In the genomic region with DNA sequence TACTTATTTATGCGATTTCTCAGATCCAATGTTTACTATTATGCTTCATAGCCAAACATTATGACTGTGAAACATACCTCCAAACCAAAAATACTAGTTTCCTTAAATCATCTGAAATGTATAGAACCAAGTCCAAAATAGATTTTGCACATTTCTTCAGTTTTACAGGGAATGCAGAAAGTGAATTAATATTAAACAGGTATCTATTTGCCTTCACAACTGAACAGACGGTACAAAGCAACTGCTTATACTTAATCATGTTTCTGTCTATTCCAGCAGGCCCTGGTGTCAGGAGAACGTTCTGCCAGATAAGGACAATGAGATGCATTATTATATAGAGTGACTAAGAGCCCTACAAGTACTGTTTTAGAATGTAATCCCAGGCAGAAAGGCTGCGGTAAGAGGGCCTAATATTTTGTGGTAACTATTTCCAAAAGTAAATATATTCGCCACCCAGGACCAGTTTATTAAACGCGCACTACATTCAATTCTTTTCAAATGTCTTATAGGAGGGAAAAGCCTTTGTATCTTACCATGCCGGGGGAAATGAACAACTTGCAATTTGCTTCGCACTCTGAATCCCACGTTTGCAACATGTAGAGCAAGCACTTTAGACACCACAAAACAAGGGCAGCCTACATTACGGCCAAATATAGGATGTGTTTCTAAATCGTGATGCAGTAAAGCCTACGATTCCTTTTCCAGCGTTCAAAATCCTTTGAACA, we compare ENCODE assay signal across 8 cellular contexts. TPM values are rescaled to one million over a fixed set of nuclear protein-coding genes. Genes with fewer than 3 reads are reported as not detected.
DNase-seq lines count a peak whose midpoint lies in the region; ATAC-seq and TF ChIP-seq lines count a peak whose summit lies in the region.

No MANE protein-coding gene starts in this region.

- H2AFZ ChIP-seq in H9 (ENCODE audit: low read length) (no peak overlapping the region), neural progenitor cell (replicated peaks) (peak overlapping the region; percentile 20)

- H3K4me3 ChIP-seq in SJCRH30 (peak overlapping the region; percentile 95), neural progenitor cell (peak overlapping the region; percentile 96)

- no peak overlapping the region for H3T11ph ChIP-seq in H9 (ENCODE audit: low read length)

- no peak overlapping the region for H3K27ac ChIP-seq in H9 (ENCODE audit: insufficient read length, low read depth, low read length)
- peak overlapping the region; percentile 91 for H3K27ac ChIP-seq in SJCRH30
- peak overlapping the region; percentile 97 for H3K27ac ChIP-seq in epithelial cell of prostate
- peak overlapping the region; percentile 89 for H3K27ac ChIP-seq in neural progenitor cell

- H3K18ac ChIP-seq in H9 (ENCODE audit: insufficient read length, low read depth, low read length): no peak overlapping the region

- no peak overlapping the region for H2BK120ac ChIP-seq in H9 (ENCODE audit: low read depth, low read length, poor library complexity, severe bottlenecking)

- in situ Hi-C loops in ACHN (cut with HindIII; ENCODE audit: low pct_ligation_motif_present, low pct_unique_long_range_greater_than_20kb, low sequenced_read_pairs): loop anchor here (10.0 kb wide), 1 partner anchor 55 kb away; no protein-coding TSS in a partner anchor

- H4K5ac ChIP-seq in H9 (ENCODE audit: insufficient read length, low read depth, low read length): no peak overlapping the region

- H3K9me3 ChIP-seq in H9 (ENCODE audit: control insufficient read depth, low read depth, low read length) (no peaks in the 10 kb centered on the region), SJCRH30 (replicated peaks) (no peaks in the 10 kb centered on the region), neural progenitor cell (ENCODE audit: low read depth) (no peaks in the 10 kb centered on the region)

- no peak overlapping the region for H4K8ac ChIP-seq in H9 (replicated peaks; ENCODE audit: insufficient read length, low read depth, low read length)

- H2BK12ac ChIP-seq in H9 (ENCODE audit: insufficient read length, low read depth, low read length): no peak overlapping the region

- H3K79me1 ChIP-seq in H9 (ENCODE audit: insufficient read depth, low read depth, low read length, poor library complexity, severe bottlenecking): no peaks in the 10 kb centered on the region

- H2BK20ac ChIP-seq in H9 (ENCODE audit: low read depth, low read length, poor library complexity, severe bottlenecking): no peak overlapping the region

- H3K27ac Mint-ChIP-seq in H9 (peak overlapping the region; percentile 85 to 95 (median 88)), neural progenitor cell (peak overlapping the region; percentile 95)

- H3K23me2 ChIP-seq in H9 (ENCODE audit: insufficient read length, low read depth, low read length, poor library complexity, severe bottlenecking): peaks cover 6% of the 10 kb centered on the region

- H3K27me3 Mint-ChIP-seq in H9 (ENCODE audit: low read depth): no peaks in the 10 kb centered on the region
- H3K27me3 Mint-ChIP-seq in neural progenitor cell (ENCODE audit: insufficient read depth, low read depth): no peaks in the 10 kb centered on the region

- intact Hi-C loops in posterior cingulate gyrus (cut with DNase I): loop anchor here (1.0 to 2.0 kb wide), 2 partner anchors 38 to 73 kb away; no protein-coding TSS in a partner anchor

- H3K4me3 Mint-ChIP-seq in H9 (peak overlapping the region; percentile 94 to 95), neural progenitor cell (peak overlapping the region; percentile 97)

- no peaks in the 10 kb centered on the region for H3K4me1 ChIP-seq in H9 (ENCODE audit: insufficient read depth, low read length)
- peaks cover 19% of the 10 kb centered on the region for H3K4me1 ChIP-seq in SJCRH30
- peaks cover 14% of the 10 kb centered on the region for H3K4me1 ChIP-seq in neural progenitor cell

- TF ChIP-seq CTCF in H9 (conservative IDR thresholded peaks at IDR 0.05): no peak
- TF ChIP-seq CTCF in neural progenitor cell (IDR thresholded peaks at IDR 0.05): no peak

- H3F3A ChIP-seq in neural progenitor cell (ENCODE audit: low read depth): peaks cover 32% of the 10 kb centered on the region

- H2AK5ac ChIP-seq in H9 (ENCODE audit: insufficient read length, low read length): no peak overlapping the region

- H3K27me3 ChIP-seq in H9 (ENCODE audit: insufficient read depth, low read length) (no peaks in the 10 kb centered on the region), SJCRH30 (no peaks in the 10 kb centered on the region), neural progenitor cell (no peaks in the 10 kb centered on the region)

- no peak for ATAC-seq in GM21825 (IDR thresholded peaks at IDR 0.05; ENCODE audit: unreplicated experiment)
- ATAC-seq in GM21529 (IDR thresholded peaks at IDR 0.05; ENCODE audit: unreplicated experiment): no peak

- DNase-seq in ACHN (peak; percentile 41), H9 (peak; percentile 10), SJCRH30 (peak; percentile 45 to 71), epithelial cell of prostate (ENCODE audit: low read depth, low spot score) (no peak), neural progenitor cell (ENCODE audit: low spot score) (no peak), posterior cingulate gyrus (no peak)

- H3K4me2 ChIP-seq in H9 (ENCODE audit: insufficient read depth, insufficient read length, low read length) (peak overlapping the region; percentile 93), neural progenitor cell (peak overlapping the region; percentile 94)

- H3K14ac ChIP-seq in H9 (ENCODE audit: insufficient read depth, low read length): peak overlapping the region; percentile 22; the same call in 1 of the 2 replicates

- H3K9me3 Mint-ChIP-seq in H9 (no peaks in the 10 kb centered on the region; a peak in 1 of 5 replicates), neural progenitor cell (no peaks in the 10 kb centered on the region)

- H3K56ac ChIP-seq in H9 (ENCODE audit: insufficient read length, low read depth, low read length): no peak overlapping the region

- H3K79me2 ChIP-seq in H9 (ENCODE audit: insufficient read depth, low read length) (peaks cover 20% of the 10 kb centered on the region), neural progenitor cell (ENCODE audit: low read depth) (peaks cover 62% of the 10 kb centered on the region)

- H4K20me1 ChIP-seq in H9 (ENCODE audit: control insufficient read depth, insufficient read depth, insufficient read length) (no peaks in the 10 kb centered on the region), neural progenitor cell (ENCODE audit: low read depth) (peaks cover 35% of the 10 kb centered on the region)

- no CpG with 5 or more reads among the region's 14 CpGs for WGBS in H9 (ENCODE audit: extremely low coverage, insufficient read length, low lambda C conversion rate)

- H3K4ac ChIP-seq in H9 (ENCODE audit: low read depth, low read length): no peak overlapping the region

- H2BK5ac ChIP-seq in H9 (ENCODE audit: insufficient read length, low read length): no peak overlapping the region

- H3K36me3 Mint-ChIP-seq in H9 (ENCODE audit: insufficient read depth in 1 of 3, low read depth in 3 of 3) (peaks cover 0 to 2% (median 1%) of the 10 kb centered on the region in 3 experiments; a peak in 2 of 7 replicates), neural progenitor cell (peaks cover 7% of the 10 kb centered on the region)

- H3K36me3 ChIP-seq in SJCRH30 (no peaks in the 10 kb centered on the region), neural progenitor cell (no peaks in the 10 kb centered on the region)

- H3K23ac ChIP-seq in H9 (ENCODE audit: insufficient read length, low read depth, low read length): no peak overlapping the region

- peak overlapping the region; percentile 87 for H3K9ac ChIP-seq in H9 (ENCODE audit: extremely low read depth, insufficient read length, low read length)
- peak overlapping the region; percentile 73 for H3K9ac ChIP-seq in neural progenitor cell

- no peak overlapping the region for H2BK15ac ChIP-seq in H9 (ENCODE audit: low read depth, low read length)

- H3K4me1 Mint-ChIP-seq in H9 (peaks cover 37 to 46% of the 10 kb centered on the region in 2 experiments), neural progenitor cell (peaks cover 48% of the 10 kb centered on the region)

- H4K91ac ChIP-seq in H9 (ENCODE audit: insufficient read length, low read depth, low read length): no peak overlapping the region

RNA-seq across cellular contexts. Expression of gene CORO1C, which starts 1.5 kb away (rescaled TPM):
- total RNA-seq in H9 (2021): 154 and 164 TPM in 2 replicates
- total RNA-seq in SJCRH30 (2014; rRNA removed; shearing (Covaris generic)): 95.7 and 113 TPM in 2 replicates
- 116 and 128 TPM in 2 replicates for total RNA-seq in neural progenitor cell (ENCODE audit: low replicate concordance)

Comparison
In these comparisons a context has a peak if more than half of its experiments do, and no peak if none do; other contexts are left out.
1. DNase-seq: peak in ACHN (single experiment), H9 (single experiment) and SJCRH30 (2 of 2); none in epithelial cell of prostate (single experiment), neural progenitor cell (single experiment) and posterior cingulate gyrus (0 of 10).